13 cellular contexts compared by ENCODE assay signal in genomic region chr20:6704132-6704861, GRCh38.
DNase-seq lines count a peak whose midpoint lies in the region.
"Had no signal": no experiment of that assay in that cellular context is flagged by ENCODE, and none has a peak within 500 bp of the region (broad histone marks: within the 10 kb centered on the region; RNA-seq: fewer than 3 reads in every experiment).

No MANE protein-coding gene starts in this region.

- H3K4me3 ChIP-seq in muscle layer of duodenum (ENCODE audit: low read depth in 1 of 2, low read length in 2 of 2): no peak overlapping the region

- H3K27ac ChIP-seq in muscle layer of duodenum (ENCODE audit: low read length): peak overlapping the region; percentile 75
- H3K27ac ChIP-seq: C4-2B had no signal

- peaks cover 0 to 23% of the 10 kb centered on the region in 2 donors for H3K4me1 ChIP-seq in muscle layer of duodenum (ENCODE audit: control insufficient read depth in 1 of 2, insufficient read depth in 2 of 2, low read length in 2 of 2)

- no peaks in the 10 kb centered on the region for H3K27me3 ChIP-seq in muscle layer of duodenum (ENCODE audit: low read depth, low read length)

- in situ Hi-C loops in ACHN (cut with HindIII; ENCODE audit: low pct_ligation_motif_present, low pct_unique_long_range_greater_than_20kb, low sequenced_read_pairs): no loop called here

- DNase-seq in ACHN (peak; percentile 76), HuH-7.5 (ENCODE audit: low spot score) (peak; percentile 54), fibroblast of gingiva (ENCODE audit: low read depth) (peak; percentile 71), NCI-H526 treated with DMSO at 0.1 percent for 48 hours (lab: John Stamatoyannopoulos, UW) (no peak), islet precursor cell (no peak)
- no peak for DNase-seq in activated CD4-positive, alpha-beta T cell treated with anti-CD3 and anti-CD28 coated beads for 1 hour
- no peak for DNase-seq in stimulated activated naive CD4-positive, alpha-beta T cell treated with Interleukin-2 at 50 U/mL for 16 hours (lab: John Stamatoyannopoulos, UW)
- DNase-seq: foreskin melanocyte; NCI-H146; stimulated activated naive CD8-positive, alpha-beta T cell treated with anti-CD3 and anti-CD28 coated beads, Interleukin-15, Interleukin-2, amounts not matched to agents 100 U/mL and 50 U/mL, for 24 hours; T-helper 1 cell had no signal

- no peaks in the 10 kb centered on the region for H3K36me3 ChIP-seq in muscle layer of duodenum (ENCODE audit: control insufficient read depth in 1 of 2, insufficient read depth in 2 of 2, low read length in 2 of 2)

- H3K9me3 ChIP-seq in muscle layer of duodenum (ENCODE audit: control insufficient read depth in 1 of 2, low read length in 2 of 2): no peaks in the 10 kb centered on the region

Comparison
In these comparisons a context has a peak if more than half of its experiments do, and no peak if none do; other contexts are left out.
1. DNase-seq: peak in ACHN (single experiment), HuH-7.5 (single experiment) and fibroblast of gingiva (single experiment); none in activated CD4-positive, alpha-beta T cell treated with anti-CD3 and anti-CD28 coated beads for 1 hour (single experiment), stimulated activated naive CD4-positive, alpha-beta T cell treated with Interleukin-2 at 50 U/mL for 16 hours (single experiment), NCI-H526 treated with DMSO at 0.1 percent for 48 hours (single experiment) and islet precursor cell (single experiment).